ENCODE assay signal across 17 cellular contexts in the genomic region with DNA sequence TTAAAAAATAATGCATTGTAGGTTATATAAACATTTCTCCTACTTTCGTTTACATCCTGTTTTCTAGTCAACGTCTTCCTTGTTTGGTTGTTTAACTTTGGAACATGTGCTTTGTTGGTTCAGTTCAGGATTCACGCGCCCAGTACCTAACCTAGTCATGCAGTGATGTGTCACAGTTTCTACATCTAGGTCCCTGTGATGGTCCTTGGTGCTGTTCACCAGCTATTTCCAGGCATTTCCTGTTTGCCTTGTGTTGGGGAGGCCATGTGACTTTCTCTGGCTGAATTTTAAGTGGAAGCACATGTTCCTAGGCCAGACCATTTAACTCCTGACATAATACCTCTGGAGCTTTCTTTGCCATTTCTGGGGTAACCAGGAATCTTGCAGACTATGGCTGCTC.
A peak's percentile ranks its signal among the peaks of the same experiment; 100 is the strongest.
DNase-seq lines count a peak whose midpoint lies in the region; ATAC-seq, FAIRE-seq and TF ChIP-seq lines count a peak whose summit lies in the region.
"Had no signal": no experiment of that assay in that cellular context is flagged by ENCODE, and none has a peak within 500 bp of the region (broad histone marks: within the 10 kb centered on the region; RNA-seq: fewer than 3 reads in every experiment).

No MANE protein-coding gene starts in this region.

- H3K79me2 ChIP-seq in H9 (ENCODE audit: insufficient read depth, low read length), result no peaks in the 10 kb centered on the region

- no peak overlapping the region for H2BK120ac ChIP-seq in H9 (ENCODE audit: low read depth, low read length, poor library complexity, severe bottlenecking)

- H3K27ac Mint-ChIP-seq in H9, result no peak overlapping the region
- H3K27ac Mint-ChIP-seq: activated CD4-positive, alpha-beta memory T cell treated with anti-CD3 and anti-CD28 coated beads, Interleukin-2, amount 10 ng/mL, durations not matched to agents 7 days and 5 days; stimulated activated effector memory CD8-positive, alpha-beta T cell treated with anti-CD3 and anti-CD28 coated beads, Interleukin-12 subunit alpha, Interleukin-12 subunit beta, amount 100 ng/mL, for 72 hours had no signal

- H3K27ac ChIP-seq in AG04450 (ENCODE audit: low read depth, low read length) (no peak overlapping the region), foreskin keratinocyte (no peak overlapping the region), H9 (ENCODE audit: insufficient read length, low read depth, low read length) (no peak overlapping the region)
- H3K27ac ChIP-seq: coronary artery, gastroesophageal sphincter had no signal

- H3K4ac ChIP-seq in H9 (ENCODE audit: low read depth, low read length), result no peak overlapping the region

- H4K8ac ChIP-seq in H9 (replicated peaks; ENCODE audit: insufficient read length, low read depth, low read length), result no peak overlapping the region

- H3K4me1 Mint-ChIP-seq in H9, result no peaks in the 10 kb centered on the region
- H3K4me1 Mint-ChIP-seq: activated CD4-positive, alpha-beta memory T cell treated with anti-CD3 and anti-CD28 coated beads, Interleukin-2, amount 10 ng/mL, durations not matched to agents 7 days and 5 days; stimulated activated effector memory CD8-positive, alpha-beta T cell treated with anti-CD3 and anti-CD28 coated beads, Interleukin-12 subunit alpha, Interleukin-12 subunit beta, amount 100 ng/mL, for 72 hours had no signal

- H2AK5ac ChIP-seq in H9 (ENCODE audit: insufficient read length, low read length), result no peak overlapping the region

- H3K18ac ChIP-seq in H9 (ENCODE audit: insufficient read length, low read depth, low read length), result no peak overlapping the region

- H3K4me2 ChIP-seq in H9 (ENCODE audit: insufficient read depth, insufficient read length, low read length), result no peak overlapping the region

- no peaks in the 10 kb centered on the region for H3K79me1 ChIP-seq in H9 (ENCODE audit: insufficient read depth, low read depth, low read length, poor library complexity, severe bottlenecking)

- ATAC-seq in foreskin keratinocyte (peak; percentile 56), HG02798 (IDR thresholded peaks at IDR 0.05; ENCODE audit: poor library complexity, unreplicated experiment) (no peak)
- ATAC-seq: gastroesophageal sphincter; stimulated activated effector memory CD8-positive, alpha-beta T cell treated with anti-CD3 and anti-CD28 coated beads, Interleukin-12 subunit alpha, Interleukin-12 subunit beta, amount 100 ng/mL, for 72 hours had no signal

- no peak overlapping the region for H2BK15ac ChIP-seq in H9 (ENCODE audit: low read depth, low read length)

- CTCF ChIA-PET in AG04450 (lab: Charles Lee), result no interaction called here

- no peak overlapping the region for H2AFZ ChIP-seq in H9 (ENCODE audit: low read length)

- peaks cover 25 to 50% (median 27%) of the 10 kb centered on the region in 3 experiments for H3K36me3 Mint-ChIP-seq in H9 (ENCODE audit: insufficient read depth in 1 of 3, low read depth in 3 of 3)
- H3K36me3 Mint-ChIP-seq: stimulated activated effector memory CD8-positive, alpha-beta T cell treated with anti-CD3 and anti-CD28 coated beads, Interleukin-12 subunit alpha, Interleukin-12 subunit beta, amount 100 ng/mL, for 72 hours had no signal

- no peaks in the 10 kb centered on the region for H3K27me3 Mint-ChIP-seq in H9 (ENCODE audit: low read depth)

- no peak overlapping the region for H3K56ac ChIP-seq in H9 (ENCODE audit: insufficient read length, low read depth, low read length)

- no CpG with 5 or more reads among the region's 4 CpGs for WGBS in H9 (ENCODE audit: extremely low coverage, insufficient read length, low lambda C conversion rate)

- no peak overlapping the region for H3K9ac ChIP-seq in H9 (ENCODE audit: extremely low read depth, insufficient read length, low read length)

- H3K23me2 ChIP-seq in H9 (ENCODE audit: insufficient read length, low read depth, low read length, poor library complexity, severe bottlenecking), result no peaks in the 10 kb centered on the region

- no peak overlapping the region for H2BK5ac ChIP-seq in H9 (ENCODE audit: insufficient read length, low read length)

- no peaks in the 10 kb centered on the region for H3K4me1 ChIP-seq in foreskin keratinocyte
- H3K4me1 ChIP-seq in H9 (ENCODE audit: insufficient read depth, low read length), result no peaks in the 10 kb centered on the region; the same call in 1 of the 2 replicates
- H3K4me1 ChIP-seq: gastroesophageal sphincter had no signal

- H3K23ac ChIP-seq in H9 (ENCODE audit: insufficient read length, low read depth, low read length), result no peak overlapping the region

- H3K4me3 ChIP-seq in AG04450 (ENCODE audit: low read depth, low read length) (no peak overlapping the region), bronchial epithelial cell (ENCODE audit: low read depth, low read length) (no peak overlapping the region)
- H3K4me3 ChIP-seq: coronary artery, gastroesophageal sphincter had no signal

- H3T11ph ChIP-seq in H9 (ENCODE audit: low read length), result no peak overlapping the region

- TF ChIP-seq CTCF in AG04450 (IDR thresholded peaks at IDR 0.05; ENCODE audit: low read depth, low read length) (no peak), bronchial epithelial cell (IDR thresholded peaks at IDR 0.05; ENCODE audit: insufficient read depth, low read length, severe bottlenecking) (no peak), foreskin keratinocyte (conservative IDR thresholded peaks at IDR 0.05) (no peak), H9 (conservative IDR thresholded peaks at IDR 0.05) (no peak)

- H3K27me3 ChIP-seq in AG04450 (ENCODE audit: control insufficient read depth, insufficient read depth, low read length) (no peaks in the 10 kb centered on the region), bronchial epithelial cell (ENCODE audit: control insufficient read depth, insufficient read depth, low read length) (no peaks in the 10 kb centered on the region), foreskin keratinocyte (no peaks in the 10 kb centered on the region), H9 (ENCODE audit: insufficient read depth, low read length) (no peaks in the 10 kb centered on the region)
- H3K27me3 ChIP-seq: gastroesophageal sphincter had no signal

- DNase-seq in AG04450 (ENCODE audit: low read depth, low spot score) (peak; percentile 1), GM04504 (ENCODE audit: low read depth) (peak; percentile 40), bronchial epithelial cell (ENCODE audit: low read depth) (peak; percentile 62), foreskin keratinocyte (peak in 1 of 2 donors; percentile 14), DMS 273 (lab: John Stamatoyannopoulos, UW; ENCODE audit: unreplicated experiment) (no peak), H9 (no peak), NCI-H1417 treated with DMSO at 0.1 percent for 48 hours (lab: John Stamatoyannopoulos, UW) (no peak)
- DNase-seq: activated CD4-positive, alpha-beta memory T cell treated with anti-CD3 and anti-CD28 coated beads, Interleukin-2, amount 10 ng/mL, durations not matched to agents 7 days and 5 days; midbrain; nucleus accumbens; SHP77 treated with DMSO at 0.1 percent for 48 hours; stimulated activated CD4-positive, alpha-beta T cell treated with anti-CD3 and anti-CD28 coated beads, Interleukin-4, amount 100 ng/mL, for 4 hours had no signal

- peaks cover 36 to 40% of the 10 kb centered on the region in 2 experiments for H3K9me3 Mint-ChIP-seq in H9

- POLR2A ChIA-PET in AG04450 (lab: Yijun Ruan, JAX), result no interaction called here

- no peaks in the 10 kb centered on the region for H4K20me1 ChIP-seq in H9 (ENCODE audit: control insufficient read depth, insufficient read depth, insufficient read length)

- H2BK12ac ChIP-seq in H9 (ENCODE audit: insufficient read length, low read depth, low read length), result no peak overlapping the region

- no peak overlapping the region for H4K5ac ChIP-seq in H9 (ENCODE audit: insufficient read length, low read depth, low read length)

- no peak overlapping the region for H3K4me3 Mint-ChIP-seq in H9
- H3K4me3 Mint-ChIP-seq: activated CD4-positive, alpha-beta memory T cell treated with anti-CD3 and anti-CD28 coated beads, Interleukin-2, amount 10 ng/mL, durations not matched to agents 7 days and 5 days; stimulated activated effector memory CD8-positive, alpha-beta T cell treated with anti-CD3 and anti-CD28 coated beads, Interleukin-12 subunit alpha, Interleukin-12 subunit beta, amount 100 ng/mL, for 72 hours had no signal

- no peak for FAIRE-seq in bronchial epithelial cell (lab: Jason Lieb, UNC)
- FAIRE-seq: urothelium cell line had no signal

- H4K91ac ChIP-seq in H9 (ENCODE audit: insufficient read length, low read depth, low read length), result no peak overlapping the region

- H3K9me3 ChIP-seq in AG04450 (ENCODE audit: control insufficient read depth, insufficient read depth, low read length) (no peaks in the 10 kb centered on the region), H9 (ENCODE audit: control insufficient read depth, low read depth, low read length) (no peaks in the 10 kb centered on the region)

- no peak overlapping the region for H2BK20ac ChIP-seq in H9 (ENCODE audit: low read depth, low read length, poor library complexity, severe bottlenecking)

- no peaks in the 10 kb centered on the region for H3K36me3 ChIP-seq in bronchial epithelial cell (ENCODE audit: control insufficient read depth, insufficient read depth, low read length)
- H3K36me3 ChIP-seq: gastroesophageal sphincter had no signal

- H3K14ac ChIP-seq in H9 (ENCODE audit: insufficient read depth, low read length), result no peak overlapping the region

Comparison
In these comparisons a context has a peak if more than half of its experiments do, and no peak if none do; other contexts are left out.
1. DNase-seq: peak in AG04450 (single experiment), GM04504 (single experiment) and bronchial epithelial cell (single experiment); none in DMS 273 (single experiment), H9 (single experiment) and NCI-H1417 treated with DMSO at 0.1 percent for 48 hours (single experiment).